Comparison of ENCODE assay signal across 11 cellular contexts in the genomic region with DNA sequence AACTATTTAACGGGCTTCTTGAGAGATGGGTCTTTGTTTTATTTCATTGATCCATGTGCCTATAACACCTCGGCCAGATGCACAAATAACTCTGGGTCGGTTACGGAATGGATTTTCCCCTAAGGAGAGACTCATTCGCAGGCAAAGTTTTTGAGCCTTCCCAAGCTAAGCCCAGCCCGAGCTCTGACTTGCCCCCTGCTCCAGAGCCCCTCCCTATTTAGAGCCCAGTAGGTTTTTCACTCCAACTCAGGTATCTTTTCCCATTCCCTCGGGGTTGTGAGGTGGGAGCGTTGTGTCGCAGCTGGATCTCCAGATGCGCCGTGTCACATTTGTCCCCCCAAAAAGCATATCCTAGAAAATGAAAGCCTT. TPM values are rescaled to one million over a fixed set of nuclear protein-coding genes. Genes with fewer than 3 reads are reported as not detected.
A peak's percentile ranks its signal among the peaks of the same experiment; 100 is the strongest.
DNase-seq lines count a peak whose midpoint lies in the region; ATAC-seq, FAIRE-seq and TF ChIP-seq lines count a peak whose summit lies in the region.
"Had no signal": no experiment of that assay in that cellular context is flagged by ENCODE, and none has a peak within 500 bp of the region (broad histone marks: within the 10 kb centered on the region; RNA-seq: fewer than 3 reads in every experiment).

No MANE protein-coding gene starts in this region.

- no peaks in the 10 kb centered on the region for H3K4me1 ChIP-seq in GM12878 (ENCODE audit: control insufficient read depth, insufficient read depth, low read length)
- peaks cover 5 to 13% (median 7%) of the 10 kb centered on the region in 3 donors for H3K4me1 ChIP-seq in skeletal muscle tissue (ENCODE audit: control insufficient read depth in 3 of 3, insufficient read depth in 3 of 3, low read length in 3 of 3)

- no peaks in the 10 kb centered on the region for H3K36me3 ChIP-seq in GM12878 (ENCODE audit: control insufficient read depth in 2 of 2, insufficient read depth in 2 of 2, low read length in 1 of 2)
- no peaks in the 10 kb centered on the region for H3K36me3 ChIP-seq in skeletal muscle tissue (ENCODE audit: control insufficient read depth in 3 of 3, insufficient read depth in 3 of 3, low read length in 3 of 3)

- no peak for FAIRE-seq in GM12878 (lab: Jason Lieb, UNC)
- FAIRE-seq: TTC549 had no signal

- no peak overlapping the region for H3K27ac ChIP-seq in GM12878 (ENCODE audit: control insufficient read depth, insufficient read depth)
- no peak overlapping the region for H3K27ac ChIP-seq in skeletal muscle tissue (ENCODE audit: low read depth, low read length)

- H3K79me2 ChIP-seq in GM12878 (ENCODE audit: control insufficient read depth, insufficient read depth, low read length): no peaks in the 10 kb centered on the region

- H3K9ac ChIP-seq in GM12878 (ENCODE audit: control insufficient read depth, insufficient read depth, low read length) (no peak overlapping the region), skeletal muscle tissue (ENCODE audit: low read depth in 1 of 3, low read length in 3 of 3) (peak overlapping the region in 1 of 3 donors; percentile 59)

- RAD21 ChIA-PET in GM12878 (lab: Charles Lee; ENCODE audit: unreplicated experiment): interaction anchor here (1.0 kb wide), 2 partner anchors 119 to 322 kb away, joined by 3 to 4 read pairs; no protein-coding TSS in a partner anchor

- TF ChIP-seq RAD21 in GM12878 (IDR thresholded peaks at IDR 0.05; ENCODE audit: insufficient read depth, low read depth, low read length): no peak

- no peak for ATAC-seq in GM12878
- ATAC-seq in HG03045 (IDR thresholded peaks at IDR 0.05; ENCODE audit: unreplicated experiment): no peak
- ATAC-seq in GM18907 (IDR thresholded peaks at IDR 0.05; ENCODE audit: unreplicated experiment): no peak
- no peak for ATAC-seq in HG03469 (IDR thresholded peaks at IDR 0.05; ENCODE audit: unreplicated experiment)
- ATAC-seq: activated naive CD8-positive, alpha-beta T cell treated with anti-CD3 and anti-CD28 coated beads, Interleukin-2, amount 50 U/mL, for 24 hours had no signal

- SMC1A ChIA-PET in GM12878 (lab: Charles Lee; ENCODE audit: uncharacterized antibody, unreplicated experiment): interaction anchor here (1.3 to 2.0 kb wide), 2 partner anchors 406 to 407 kb away, joined by 4 read pairs; no protein-coding TSS in a partner anchor

- intact Hi-C loops in GM12878 (cut with micrococcal nuclease; ENCODE audit: unreplicated experiment): loop anchor here (10.0 kb wide), 3 partner anchors 80 to 270 kb away; no protein-coding TSS in a partner anchor

- BruUV-seq in GM12878 (replicated peaks; lab: Mats Ljungman, UMichigan): no TSS peak

- H3K27me3 ChIP-seq in GM12878 (replicated peaks in 1 of 2; ENCODE audit: control insufficient read depth in 2 of 2, insufficient read depth in 2 of 2, low read length in 1 of 2): peaks cover 5% of the 10 kb centered on the region in 2 experiments; a peak in 3 of 4 replicates
- peaks cover 25 to 36% (median 33%) of the 10 kb centered on the region in 3 donors for H3K27me3 ChIP-seq in skeletal muscle tissue (ENCODE audit: control insufficient read depth in 3 of 3, insufficient read depth in 3 of 3, low read length in 3 of 3)

- no peak for TF ChIP-seq POLR2A in GM12878 (IDR thresholded peaks at IDR 0.05; ENCODE audit: low read depth, low read length)

- WGBS in GM12878 (ENCODE audit: insufficient coverage, insufficient replicate concordance, low lambda C conversion rate, missing lambda C conversion rate): 37% methylated on average over 11 of the region's 11 CpGs

- in situ Hi-C loops in GM12878 (cut with MboI): loop anchor here (5.0 to 10.0 kb wide), 3 partner anchors 60 to 408 kb away; no protein-coding TSS in a partner anchor

- CTCF ChIA-PET in GM12878 (lab: Yijun Ruan, JAX): interaction anchor here (1.1 to 1.6 kb wide), 2 partner anchors 269 to 484 kb away, joined by 4 to 6 read pairs; no protein-coding TSS in a partner anchor

- no peaks in the 10 kb centered on the region for H3K9me3 ChIP-seq in GM12878 (replicated peaks; ENCODE audit: control insufficient read depth, insufficient read depth, low read length)
- no peaks in the 10 kb centered on the region for H3K9me3 ChIP-seq in skeletal muscle tissue (ENCODE audit: control insufficient read depth in 3 of 3, low read length in 3 of 3)

- no peak for TF ChIP-seq EP300 in GM12878 (IDR thresholded peaks at IDR 0.05; ENCODE audit: borderline replicate concordance in 1 of 2, control insufficient read depth in 1 of 2, low read depth in 2 of 2, low read length in 2 of 2)

- no peak for TF ChIP-seq CTCF in GM12878 (IDR thresholded peaks at IDR 0.05 in 2 of 3, conservative IDR thresholded peaks at IDR 0.05 in 1 of 3; ENCODE audit: control insufficient read depth in 2 of 3, extremely low read depth in 1 of 3, insufficient read depth in 1 of 3, low read depth in 3 of 3, low read length in 3 of 3)

- H4K20me1 ChIP-seq in GM12878 (ENCODE audit: control insufficient read depth, insufficient read depth): no peaks in the 10 kb centered on the region

- POLR2A ChIA-PET in GM12878 (lab: Charles Lee): no interaction called here

- H2AFZ ChIP-seq in GM12878 (ENCODE audit: control insufficient read depth, low read depth, low read length): no peak overlapping the region

- peak overlapping the region; percentile 77 for H3K4me2 ChIP-seq in GM12878 (ENCODE audit: control insufficient read depth, insufficient read depth)

- no peak for DNase-seq in GM12878 (ENCODE audit: low read depth, low spot score)
- DNase-seq in iPS-NIHi7 (ENCODE audit: extremely low spot score): peak; percentile 26
- no peak for DNase-seq in SHP77 treated with DMSO at 0.1 percent for 48 hours (lab: John Stamatoyannopoulos, UW)
- DNase-seq: activated naive CD8-positive, alpha-beta T cell treated with anti-CD3 and anti-CD28 coated beads, Interleukin-2, amount 50 U/mL, for 24 hours; NCI-H2227 treated with DMSO at 0.1 percent for 48 hours had no signal

- peak overlapping the region; percentile 29; the same call in 1 of the 2 replicates for H3K4me3 ChIP-seq in GM08714 (ENCODE audit: low read length)
- peak overlapping the region; percentile 57; the same call in 1 of the 2 replicates for H3K4me3 ChIP-seq in GM12878
- H3K4me3 ChIP-seq in skeletal muscle tissue (ENCODE audit: low read length in 3 of 3): peak overlapping the region; percentile 48 to 65 (median 50)

TF ChIP-seq in GM12878, 131 proteins besides CTCF, POLR2A, EP300 and RAD21 (continues in another document):
- TF ChIP-seq CBX3 (IDR thresholded peaks at IDR 0.05; ENCODE audit: borderline replicate concordance, low read depth) (no peak), ATF7 (IDR thresholded peaks at IDR 0.05; ENCODE audit: low read depth) (no peak), ZNF622 (IDR thresholded peaks at IDR 0.05) (no peak), HDAC6 (IDR thresholded peaks at IDR 0.05; ENCODE audit: unreplicated experiment) (no peak)
- TF ChIP-seq, protein P1, sequence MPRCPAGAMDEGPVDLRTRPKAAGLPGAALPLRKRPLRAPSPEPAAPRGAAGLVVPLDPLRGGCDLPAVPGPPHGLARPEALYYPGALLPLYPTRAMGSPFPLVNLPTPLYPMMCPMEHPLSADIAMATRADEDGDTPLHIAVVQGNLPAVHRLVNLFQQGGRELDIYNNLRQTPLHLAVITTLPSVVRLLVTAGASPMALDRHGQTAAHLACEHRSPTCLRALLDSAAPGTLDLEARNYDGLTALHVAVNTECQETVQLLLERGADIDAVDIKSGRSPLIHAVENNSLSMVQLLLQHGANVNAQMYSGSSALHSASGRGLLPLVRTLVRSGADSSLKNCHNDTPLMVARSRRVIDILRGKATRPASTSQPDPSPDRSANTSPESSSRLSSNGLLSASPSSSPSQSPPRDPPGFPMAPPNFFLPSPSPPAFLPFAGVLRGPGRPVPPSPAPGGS (IDR thresholded peaks at IDR 0.05; ENCODE audit: borderline replicate concordance, insufficient read depth, low read depth, low read length, poor library complexity, severe bottlenecking): no peak
- TF ChIP-seq, protein P2, sequence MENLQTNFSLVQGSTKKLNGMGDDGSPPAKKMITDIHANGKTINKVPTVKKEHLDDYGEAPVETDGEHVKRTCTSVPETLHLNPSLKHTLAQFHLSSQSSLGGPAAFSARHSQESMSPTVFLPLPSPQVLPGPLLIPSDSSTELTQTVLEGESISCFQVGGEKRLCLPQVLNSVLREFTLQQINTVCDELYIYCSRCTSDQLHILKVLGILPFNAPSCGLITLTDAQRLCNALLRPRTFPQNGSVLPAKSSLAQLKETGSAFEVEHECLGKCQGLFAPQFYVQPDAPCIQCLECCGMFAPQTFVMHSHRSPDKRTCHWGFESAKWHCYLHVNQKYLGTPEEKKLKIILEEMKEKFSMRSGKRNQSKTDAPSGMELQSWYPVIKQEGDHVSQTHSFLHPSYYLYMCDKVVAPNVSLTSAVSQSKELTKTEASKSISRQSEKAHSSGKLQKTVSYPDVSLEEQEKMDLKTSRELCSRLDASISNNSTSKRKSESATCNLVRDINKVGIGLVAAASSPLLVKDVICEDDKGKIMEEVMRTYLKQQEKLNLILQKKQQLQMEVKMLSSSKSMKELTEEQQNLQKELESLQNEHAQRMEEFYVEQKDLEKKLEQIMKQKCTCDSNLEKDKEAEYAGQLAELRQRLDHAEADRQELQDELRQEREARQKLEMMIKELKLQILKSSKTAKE (IDR thresholded peaks at IDR 0.05; ENCODE audit: low read depth, poor library complexity, severe bottlenecking): no peak

RNA-seq across cellular contexts. Expression of a gene that starts 0.8 kb away (rescaled TPM):
- not detected in 2 replicates for total RNA-seq in GM12878 (2013; cell fraction: nucleolus; rRNA removed)
- total RNA-seq in GM12878 (2014; rRNA removed) (not detected in 2 replicates), GM12878 (2014; rRNA removed; fragmentation: Illumina TruSeq; extraction: Trizol) (not detected in 2 replicates), GM12878 (2021) (not detected in 2 replicates), skeletal muscle tissue (0.52 TPM)
- not detected for polyA plus RNA-seq in GM12878 (2011; ENCODE audit: low read depth)
- polyA plus RNA-seq in GM12878 (2011; rRNA removed) (not detected in 2 replicates), GM12878 (2014; fragmentation: Illumina TruSeq; extraction: Trizol) (not detected in 2 replicates), GM12878 (2014; fragmentation: Nextera tagmentation; extraction: Ambion mirVana) (not detected), GM12878 (2014; rRNA removed) (not detected in 2 replicates), GM12878 (2016; fragmentation: Nextera tagmentation; extraction: Ambion mirVana) (not detected)
- polyA plus RNA-seq in GM12878 (2011; cell fraction: cytosol; rRNA removed): 0.01 TPM in 1 of 2 replicates, not detected in the other
- polyA plus RNA-seq in GM12878 (2011; cell fraction: nucleus; rRNA removed): not detected in 2 replicates
- polyA plus RNA-seq in GM12878 (2012): not detected in 2 replicates
- 0.05 TPM in 1 of 2 replicates, not detected in the other for polyA minus RNA-seq in GM12878 (2011; rRNA and poly(A)+ RNA removed)
- not detected in 2 replicates for polyA minus RNA-seq in GM12878 (2011; cell fraction: cytosol; rRNA and poly(A)+ RNA removed)
- polyA minus RNA-seq in GM12878 (2011; cell fraction: nucleus; rRNA and poly(A)+ RNA removed): not detected in 2 replicates
